8 cellular contexts compared by ENCODE assay signal in the genomic region with DNA sequence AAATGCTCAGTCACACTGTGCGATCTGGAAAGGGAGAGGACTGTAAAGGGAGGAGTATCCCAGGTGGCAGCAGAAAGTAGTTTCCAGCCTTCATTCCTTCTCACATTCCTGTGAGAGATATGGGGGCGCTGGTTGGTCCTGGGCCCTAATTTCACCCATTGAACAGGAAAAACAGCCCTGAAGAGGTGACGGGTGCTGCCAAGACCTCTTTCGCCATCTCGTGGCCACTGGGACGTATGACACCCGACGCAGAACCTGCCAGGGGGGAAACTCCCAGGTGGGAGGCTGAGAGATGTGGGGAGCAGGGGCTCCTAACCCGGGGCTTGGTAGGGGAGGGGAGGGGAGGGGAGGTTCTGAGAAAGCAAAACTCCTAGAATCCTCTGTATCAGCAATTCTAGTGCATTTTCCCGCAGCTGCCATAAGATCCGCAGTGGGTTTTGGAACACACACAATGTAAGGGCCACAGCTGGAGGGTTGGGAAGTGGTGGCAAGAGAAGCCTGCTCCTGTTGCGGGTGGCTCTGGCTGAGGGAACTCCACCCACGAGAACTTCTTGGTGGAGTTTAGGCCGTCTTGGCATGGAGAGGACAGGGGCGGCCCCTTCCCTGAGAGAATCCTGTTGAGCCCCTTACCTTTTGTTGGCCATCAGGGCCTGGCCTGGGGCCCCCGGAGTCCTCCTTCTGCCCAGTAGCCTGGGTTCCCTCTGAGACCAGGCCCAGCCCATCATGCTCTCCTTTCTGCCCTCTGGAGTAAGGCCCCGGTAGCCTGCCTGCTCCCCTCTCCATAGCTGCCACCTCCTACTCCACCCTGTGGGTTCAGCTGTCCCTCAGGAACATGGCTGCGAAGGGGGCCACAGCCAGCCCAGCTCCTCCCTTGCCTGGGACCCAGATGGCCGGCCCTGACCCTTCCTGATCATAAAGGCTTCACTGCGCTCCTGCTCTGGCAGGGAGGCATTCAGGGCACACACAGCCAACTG.
A peak's percentile ranks its signal among the peaks of the same experiment; 100 is the strongest.
DNase-seq lines count a peak whose midpoint lies in the region; TF ChIP-seq lines count a peak whose summit lies in the region.

No MANE protein-coding gene starts in this region.

- TF ChIP-seq CTCF in HFF-Myc (IDR thresholded peaks at IDR 0.05; ENCODE audit: low read depth, low read length, missing control alignments) (peak; percentile 40), fibroblast of mammary gland (conservative IDR thresholded peaks at IDR 0.05; ENCODE audit: control insufficient read depth, insufficient read depth, low read depth, low read length) (peak; percentile 66), progenitor cell of endocrine pancreas (IDR thresholded peaks at IDR 0.05; ENCODE audit: unreplicated experiment) (peak; percentile 78)

- DNase-seq in stimulated activated naive CD4-positive, alpha-beta T cell (lab: John Stamatoyannopoulos, UW), result peak in 4 of 6 experiments; percentile 1 to 38 (median 26)
- DNase-seq in stimulated activated naive CD4-positive, alpha-beta T cell treated with Interleukin-2 at 50 U/mL for 16 hours (lab: John Stamatoyannopoulos, UW), result no peak
- DNase-seq in HFF-Myc (ENCODE audit: extremely low read depth, low read depth), result no peak
- DNase-seq in NCI-H2227 (lab: John Stamatoyannopoulos, UW; ENCODE audit: unreplicated experiment), result peak; percentile 74
- peak; percentile 1 to 18 (median 8) for DNase-seq in activated CD8-positive, alpha-beta memory T cell treated with anti-CD3 and anti-CD28 coated beads for 48 hours (ENCODE audit: low read depth in 2 of 3, low spot score in 2 of 3)
- peak; percentile 29 for DNase-seq in fibroblast of mammary gland (ENCODE audit: low read depth)
- DNase-seq in progenitor cell of endocrine pancreas (ENCODE audit: low spot score, unreplicated experiment), result peak; percentile 56
- DNase-seq in NCI-H524 treated with DMSO at 0.1 percent for 48 hours (lab: John Stamatoyannopoulos, UW), result no peak

- no peak overlapping the region for H3K4me3 ChIP-seq in HFF-Myc (replicated peaks; ENCODE audit: low read depth, low read length)
- no peak overlapping the region for H3K4me3 ChIP-seq in fibroblast of mammary gland (ENCODE audit: control insufficient read depth, low read depth, low read length)

- H3K4me1 Mint-ChIP-seq in progenitor cell of endocrine pancreas (ENCODE audit: low read depth), result no peaks in the 10 kb centered on the region

- no peaks in the 10 kb centered on the region for H3K36me3 Mint-ChIP-seq in progenitor cell of endocrine pancreas (ENCODE audit: insufficient read depth)

- H3K4me3 Mint-ChIP-seq in progenitor cell of endocrine pancreas (ENCODE audit: low read depth), result no peak overlapping the region

- H3K27me3 Mint-ChIP-seq in progenitor cell of endocrine pancreas, result no peaks in the 10 kb centered on the region

- H3K27ac Mint-ChIP-seq in progenitor cell of endocrine pancreas, result no peak overlapping the region

- no peaks in the 10 kb centered on the region for H3K9me3 Mint-ChIP-seq in progenitor cell of endocrine pancreas (ENCODE audit: low read depth)

Comparison
In these comparisons a context has a peak if more than half of its experiments do, and no peak if none do; other contexts are left out.
1. DNase-seq: peak in stimulated activated naive CD4-positive, alpha-beta T cell (4 of 6), NCI-H2227 (single experiment), activated CD8-positive, alpha-beta memory T cell treated with anti-CD3 and anti-CD28 coated beads for 48 hours (3 of 3), fibroblast of mammary gland (single experiment) and progenitor cell of endocrine pancreas (single experiment); none in stimulated activated naive CD4-positive, alpha-beta T cell treated with Interleukin-2 at 50 U/mL for 16 hours (single experiment), HFF-Myc (single experiment) and NCI-H524 treated with DMSO at 0.1 percent for 48 hours (single experiment).
2. Peak in every context shown above with its lines, with median percentiles within 50 percentile points of each other: CTCF ChIP-seq.